10 cellular contexts compared by ENCODE assay signal in the genomic region with DNA sequence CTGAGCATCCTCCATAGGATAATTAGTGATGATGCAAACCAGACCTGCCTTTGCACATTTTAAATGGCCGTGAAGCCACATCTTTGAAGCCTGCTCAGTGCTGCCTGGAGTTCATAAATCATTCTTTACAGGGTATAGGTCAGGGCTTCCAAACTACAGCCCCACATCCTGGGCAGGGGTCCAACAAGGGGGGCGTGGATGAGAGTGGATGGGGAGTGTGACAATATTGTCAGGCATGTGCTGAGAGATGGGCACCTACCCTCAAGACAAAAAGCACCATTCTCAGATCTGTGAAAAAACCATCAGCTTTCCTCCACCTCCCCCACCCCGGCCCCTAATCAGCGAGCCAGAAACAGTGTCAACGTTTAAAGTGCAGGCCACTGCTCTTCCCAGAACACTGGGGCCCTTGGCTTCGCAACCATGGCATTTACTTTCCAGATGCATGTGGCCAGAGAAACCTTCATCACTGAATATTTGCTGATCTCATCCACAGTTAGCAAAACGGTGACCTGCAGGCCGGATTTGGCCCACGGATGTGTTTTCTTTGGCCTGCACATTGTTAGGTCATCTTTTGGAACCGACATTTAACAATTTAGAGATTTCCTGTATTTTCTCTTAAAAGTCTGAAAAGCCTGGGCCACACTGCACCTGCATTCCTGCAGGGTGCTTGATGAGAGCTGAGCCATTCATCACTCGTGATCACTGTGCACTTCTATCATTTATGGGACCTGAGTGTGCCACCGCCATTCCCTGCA.
DNase-seq lines count a peak whose midpoint lies in the region; ATAC-seq and TF ChIP-seq lines count a peak whose summit lies in the region.
"Had no signal": no experiment of that assay in that cellular context is flagged by ENCODE, and none has a peak within 500 bp of the region (broad histone marks: within the 10 kb centered on the region; RNA-seq: fewer than 3 reads in every experiment).

No MANE protein-coding gene starts in this region.

- H3K27me3 Mint-ChIP-seq in naive thymus-derived CD4-positive, alpha-beta T cell = no peaks in the 10 kb centered on the region

- BruUV-seq in PC-3 (replicated peaks; lab: Mats Ljungman, UMichigan) = no TSS peak

- peaks cover 42 to 97% (median 80%) of the 10 kb centered on the region in 7 donors for H3K4me1 Mint-ChIP-seq in naive thymus-derived CD4-positive, alpha-beta T cell

- peak overlapping the region in 2 of 10 donors; percentile 12 to 42 for H3K4me3 Mint-ChIP-seq in naive thymus-derived CD4-positive, alpha-beta T cell

- H3K9me3 Mint-ChIP-seq in naive thymus-derived CD4-positive, alpha-beta T cell = peaks cover 0 to 2% (median 0%) of the 10 kb centered on the region in 11 donors

- intact Hi-C loops in PC-3 (cut with micrococcal nuclease) (loop anchor here (10.0 kb wide), 1 partner anchor 255 kb away; the partner anchor contains the start of gene PGAP1), esophagus muscularis mucosa (cut with DNase I) (loop anchor here (10.0 kb wide), 1 partner anchor 165 kb away; no protein-coding TSS in a partner anchor)
- intact Hi-C loops in naive thymus-derived CD4-positive, alpha-beta T cell (cut with micrococcal nuclease) = no loop called here

- H3K27me3 ChIP-seq in BE2C (no peaks in the 10 kb centered on the region), PC-3 (ENCODE audit: low read length) (no peaks in the 10 kb centered on the region), esophagus muscularis mucosa (no peaks in the 10 kb centered on the region)
- H3K27me3 ChIP-seq in naive thymus-derived CD4-positive, alpha-beta T cell (ENCODE audit: control insufficient read depth in 2 of 2, insufficient read depth in 2 of 2, low read length in 2 of 2) = no peaks in the 10 kb centered on the region
- H3K27me3 ChIP-seq: SJSA1 had no signal

- H3K79me2 ChIP-seq in PC-3 (ENCODE audit: low read length) = no peaks in the 10 kb centered on the region

- TF ChIP-seq EP300 in esophagus muscularis mucosa (IDR thresholded peaks at IDR 0.05) = no peak

- peak overlapping the region in 6 of 9 donors; percentile 41 to 87 (median 63) for H3K27ac Mint-ChIP-seq in naive thymus-derived CD4-positive, alpha-beta T cell

- H3K9me3 ChIP-seq in BE2C (no peaks in the 10 kb centered on the region), PC-3 (ENCODE audit: low read length) (no peaks in the 10 kb centered on the region), esophagus muscularis mucosa (no peaks in the 10 kb centered on the region)
- no peaks in the 10 kb centered on the region for H3K9me3 ChIP-seq in naive thymus-derived CD4-positive, alpha-beta T cell (ENCODE audit: control insufficient read depth in 2 of 3, low read length in 3 of 3)
- H3K9me3 ChIP-seq: SJSA1 had no signal

- POLR2A ChIA-PET in PC-3 (lab: Charles Lee; ENCODE audit: unreplicated experiment) = interaction anchor here (0.8 kb wide), 1 partner anchor 323 kb away, joined by 5 read pairs; no protein-coding TSS in a partner anchor
- POLR2A ChIA-PET in naive thymus-derived CD4-positive, alpha-beta T cell (lab: Charles Lee) = no interaction called here

- 21% methylated on average over 11 of the region's 12 CpGs for WGBS in esophagus muscularis mucosa

- TF ChIP-seq POLR2A in esophagus muscularis mucosa (IDR thresholded peaks at IDR 0.05; ENCODE audit: low read depth) = no peak

- CTCF ChIA-PET in PC-3 (lab: Charles Lee) = interaction anchor here (0.5 kb wide), 1 partner anchor 1579 kb away, joined by 3 read pairs; no protein-coding TSS in a partner anchor
- CTCF ChIA-PET in naive thymus-derived CD4-positive, alpha-beta T cell (lab: Charles Lee) = interaction anchor here (0.6 to 3.6 kb wide), 3 partner anchors 12 to 67 kb away, joined by 3 to 10 read pairs (median 10); no protein-coding TSS in a partner anchor

- H3K36me3 Mint-ChIP-seq in naive thymus-derived CD4-positive, alpha-beta T cell = peaks cover 4 to 56% (median 29%) of the 10 kb centered on the region in 5 donors

- no peak overlapping the region for H3K9ac ChIP-seq in PC-3 (ENCODE audit: low read length)

- H3K4me1 ChIP-seq in BE2C = peaks cover 25% of the 10 kb centered on the region
- H3K4me1 ChIP-seq in PC-3 (ENCODE audit: insufficient read depth, low read length) = peaks cover 14% of the 10 kb centered on the region
- H3K4me1 ChIP-seq in esophagus muscularis mucosa = peaks cover 3 to 66% (median 52%) of the 10 kb centered on the region in 4 donors
- H3K4me1 ChIP-seq in naive thymus-derived CD4-positive, alpha-beta T cell (ENCODE audit: control insufficient read depth in 2 of 2, insufficient read depth in 2 of 2, low read length in 2 of 2) = peaks cover 8 to 29% of the 10 kb centered on the region in 2 donors
- H3K4me1 ChIP-seq: SJSA1 had no signal

- ATAC-seq in PC-3 = peak; percentile 90
- no peak for ATAC-seq in naive thymus-derived CD4-positive, alpha-beta T cell
- no peak for ATAC-seq in HG03460 (IDR thresholded peaks at IDR 0.05; ENCODE audit: unreplicated experiment)
- no peak for ATAC-seq in GM18907 (IDR thresholded peaks at IDR 0.05; ENCODE audit: unreplicated experiment)
- ATAC-seq in GM18867 (IDR thresholded peaks at IDR 0.05; ENCODE audit: unreplicated experiment) = no peak
- ATAC-seq: HCT116 had no signal

- H4K20me1 ChIP-seq in PC-3 (ENCODE audit: low read length) = no peaks in the 10 kb centered on the region

- no peaks in the 10 kb centered on the region for H3K36me3 ChIP-seq in BE2C
- no peaks in the 10 kb centered on the region for H3K36me3 ChIP-seq in PC-3 (ENCODE audit: low read depth, low read length)
- H3K36me3 ChIP-seq in esophagus muscularis mucosa = no peaks in the 10 kb centered on the region
- peaks cover 10 to 38% (median 13%) of the 10 kb centered on the region in 3 experiments for H3K36me3 ChIP-seq in naive thymus-derived CD4-positive, alpha-beta T cell (ENCODE audit: control insufficient read depth in 2 of 3, insufficient read depth in 3 of 3, low read length in 3 of 3)
- H3K36me3 ChIP-seq: SJSA1 had no signal

- H3K4me3 ChIP-seq in BE2C (ENCODE audit: low read depth, low read length) = 0 out of 2 replicates have a peak overlapping the region, but pooled peaks have one; percentile 1
- H3K4me3 ChIP-seq in PC-3 (ENCODE audit: low read length) = no peak overlapping the region
- H3K4me3 ChIP-seq in esophagus muscularis mucosa = no peak overlapping the region
- no peak overlapping the region for H3K4me3 ChIP-seq in naive thymus-derived CD4-positive, alpha-beta T cell (ENCODE audit: low read length)
- H3K4me3 ChIP-seq: SJSA1 had no signal

- no peak overlapping the region for H2AFZ ChIP-seq in PC-3 (ENCODE audit: low read length)

- H3K9me2 ChIP-seq in PC-3 (replicated peaks; ENCODE audit: low read length) = no peaks in the 10 kb centered on the region

- peak overlapping the region; percentile 21; the same call in 1 of the 2 replicates for H3K27ac ChIP-seq in PC-3 (ENCODE audit: low read length)
- peak overlapping the region; percentile 24 to 66 (median 60) for H3K27ac ChIP-seq in esophagus muscularis mucosa (replicated peaks in 1 of 4)
- no peak overlapping the region for H3K27ac ChIP-seq in naive thymus-derived CD4-positive, alpha-beta T cell (ENCODE audit: low read depth, low read length)
- H3K27ac ChIP-seq: SJSA1 had no signal

- no peaks in the 10 kb centered on the region for H3F3A ChIP-seq in PC-3 (ENCODE audit: low read length, unreplicated experiment)

- TF ChIP-seq CTCF in BE2C (IDR thresholded peaks at IDR 0.05; ENCODE audit: low read depth, low read length) (no peak), PC-3 (conservative IDR thresholded peaks at IDR 0.05; ENCODE audit: low read depth, low read length) (no peak), esophagus muscularis mucosa (IDR thresholded peaks at IDR 0.05) (no peak)

- DNase-seq in BE2C = peak; percentile 90
- peak; percentile 28 for DNase-seq in PC-3
- peak; percentile 91 for DNase-seq in esophagus muscularis mucosa (ENCODE audit: extremely low spot score)
- DNase-seq in naive thymus-derived CD4-positive, alpha-beta T cell = no peak
- no peak for DNase-seq in NCI-H526 treated with DMSO at 0.1 percent for 48 hours (lab: John Stamatoyannopoulos, UW)

- H3K4me2 ChIP-seq in PC-3 (ENCODE audit: low read length) = no peak overlapping the region

Comparison
In these comparisons a context has a peak if more than half of its experiments do, and no peak if none do; other contexts are left out.
1. DNase-seq: peak in BE2C (single experiment), PC-3 (single experiment) and esophagus muscularis mucosa (single experiment); none in naive thymus-derived CD4-positive, alpha-beta T cell (0 of 9) and NCI-H526 treated with DMSO at 0.1 percent for 48 hours (single experiment).
2. intact Hi-C loops: an anchor here in PC-3 (10.0 kb wide) and esophagus muscularis mucosa (10.0 kb wide); none called in naive thymus-derived CD4-positive, alpha-beta T cell.